ENCODE assay signal across 1 cellular context in genomic region chrX:15497865-15498264, GRCh38.
TF ChIP-seq lines count a peak whose summit lies in the region.

No MANE protein-coding gene starts in this region.

TF ChIP-seq in K562, 482 proteins besides CTCF, POLR2A, EP300 and RAD21 (continued from another document):
- TF ChIP-seq PRDM10 (IDR thresholded peaks at IDR 0.05; ENCODE audit: partially characterized antibody) (peak; percentile 8), GATAD2B (IDR thresholded peaks at IDR 0.05; ENCODE audit: borderline replicate concordance) (no peak), NFE2L1 (tag; IDR thresholded peaks at IDR 0.05; ENCODE audit: borderline replicate concordance, low read depth) (no peak), CHD4 (IDR thresholded peaks at IDR 0.05; ENCODE audit: insufficient read depth, insufficient replicate concordance, low read depth, low read length, poor library complexity, severe bottlenecking) (no peak), UBTF (IDR thresholded peaks at IDR 0.05; ENCODE audit: borderline replicate concordance in 1 of 2, low read depth in 2 of 2, low read length in 2 of 2) (no peak), KLF13 (tag; IDR thresholded peaks at IDR 0.05; ENCODE audit: borderline replicate concordance, low read depth) (no peak), HMBOX1 (IDR thresholded peaks at IDR 0.05) (peak; percentile 51; the same call in 1 of the 2 replicates), SRSF9 (IDR thresholded peaks at IDR 0.05; ENCODE audit: borderline replicate concordance, low read depth, low read length) (no peak), TAF1 (IDR thresholded peaks at IDR 0.05; ENCODE audit: control insufficient read depth, extremely low read depth, insufficient read depth, low read length, severe bottlenecking) (no peak), MEF2A (IDR thresholded peaks at IDR 0.05; ENCODE audit: control insufficient read depth, low read depth, low read length) (no peak), TRIM24 (IDR thresholded peaks at IDR 0.05) (no peak), MCM5 (IDR thresholded peaks at IDR 0.05; ENCODE audit: low read depth) (no peak), MYNN (IDR thresholded peaks at IDR 0.05) (no peak), MYNN (CRISPR knock-in tag; IDR thresholded peaks at IDR 0.05) (no peak), THRAP3 (IDR thresholded peaks at IDR 0.05; ENCODE audit: borderline replicate concordance) (no peak), DEAF1 (CRISPR knock-in tag; IDR thresholded peaks at IDR 0.05) (peak; percentile 53), ZBTB43 (CRISPR knock-in tag; IDR thresholded peaks at IDR 0.05) (no peak), FOXJ2 (tag; IDR thresholded peaks at IDR 0.05) (no peak), LARP7 (IDR thresholded peaks at IDR 0.05) (no peak), TEAD1 (CRISPR knock-in tag; IDR thresholded peaks at IDR 0.05) (no peak), CGGBP1 (CRISPR knock-in tag; IDR thresholded peaks at IDR 0.05) (no peak), RBM17 (IDR thresholded peaks at IDR 0.05; ENCODE audit: borderline replicate concordance, low read depth, low read length) (no peak), CSDE1 (IDR thresholded peaks at IDR 0.05) (no peak), TCF7 (IDR thresholded peaks at IDR 0.05; ENCODE audit: borderline replicate concordance) (no peak), ZNF644 (tag; IDR thresholded peaks at IDR 0.05; ENCODE audit: low read depth) (no peak), USF1 (CRISPR knock-in tag; IDR thresholded peaks at IDR 0.05) (no peak), ZNF212 (CRISPR knock-in tag; IDR thresholded peaks at IDR 0.05) (no peak), ATF1 (CRISPR knock-in tag; IDR thresholded peaks at IDR 0.05) (no peak), ATF1 (tag; IDR thresholded peaks at IDR 0.05) (no peak), RB1 (IDR thresholded peaks at IDR 0.05; ENCODE audit: low read depth) (peak; percentile 37; the same call in 1 of the 2 replicates), HOXB6 (CRISPR knock-in tag; IDR thresholded peaks at IDR 0.05; ENCODE audit: borderline replicate concordance) (no peak), IRF2 (CRISPR knock-in tag; IDR thresholded peaks at IDR 0.05) (no peak), ZNF311 (CRISPR knock-in tag; IDR thresholded peaks at IDR 0.05) (no peak)
